ENCODE assay signal across 1 cellular context in the genomic region with DNA sequence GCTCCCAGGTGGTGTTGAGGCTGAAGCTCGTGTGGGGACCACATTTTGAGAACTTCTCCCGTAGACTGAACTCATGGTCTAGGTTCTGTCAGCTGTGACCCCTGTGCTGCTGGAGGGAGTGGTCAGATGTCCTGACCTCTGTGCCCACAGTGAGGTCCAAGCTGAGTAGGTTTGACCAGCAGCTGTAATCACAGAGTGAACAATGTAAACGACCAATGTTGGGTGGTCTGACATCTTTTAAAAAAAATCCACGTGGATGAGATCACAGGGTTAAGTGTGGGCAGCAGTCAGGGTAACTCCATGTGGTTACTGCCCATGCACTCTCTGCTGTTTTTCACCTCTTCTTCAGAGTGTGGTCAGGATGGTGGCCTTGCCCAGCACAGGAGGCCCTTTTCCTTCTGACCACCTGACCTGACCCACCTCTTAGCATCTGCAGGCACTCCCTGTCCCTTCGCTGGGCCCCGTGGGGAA.
TF ChIP-seq lines count a peak whose summit lies in the region.

No MANE protein-coding gene starts in this region.

TF ChIP-seq in IMR-90, 13 proteins besides CTCF, POLR2A, EP300 and RAD21 (continued from another document):
- TF ChIP-seq, protein P1, sequence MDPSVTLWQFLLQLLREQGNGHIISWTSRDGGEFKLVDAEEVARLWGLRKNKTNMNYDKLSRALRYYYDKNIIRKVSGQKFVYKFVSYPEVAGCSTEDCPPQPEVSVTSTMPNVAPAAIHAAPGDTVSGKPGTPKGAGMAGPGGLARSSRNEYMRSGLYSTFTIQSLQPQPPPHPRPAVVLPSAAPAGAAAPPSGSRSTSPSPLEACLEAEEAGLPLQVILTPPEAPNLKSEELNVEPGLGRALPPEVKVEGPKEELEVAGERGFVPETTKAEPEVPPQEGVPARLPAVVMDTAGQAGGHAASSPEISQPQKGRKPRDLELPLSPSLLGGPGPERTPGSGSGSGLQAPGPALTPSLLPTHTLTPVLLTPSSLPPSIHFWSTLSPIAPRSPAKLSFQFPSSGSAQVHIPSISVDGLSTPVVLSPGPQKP (IDR thresholded peaks at IDR 0.05; ENCODE audit: borderline replicate concordance, low read depth, low read length): no peak
- TF ChIP-seq CEBPB (IDR thresholded peaks at IDR 0.05; ENCODE audit: low read depth, low read length): no peak
- TF ChIP-seq MAFK (IDR thresholded peaks at IDR 0.05; ENCODE audit: low read depth, low read length): no peak
- no peak for TF ChIP-seq USF2 (IDR thresholded peaks at IDR 0.05; ENCODE audit: low read depth, low read length)
